13 cellular contexts compared by ENCODE assay signal in the genomic region with DNA sequence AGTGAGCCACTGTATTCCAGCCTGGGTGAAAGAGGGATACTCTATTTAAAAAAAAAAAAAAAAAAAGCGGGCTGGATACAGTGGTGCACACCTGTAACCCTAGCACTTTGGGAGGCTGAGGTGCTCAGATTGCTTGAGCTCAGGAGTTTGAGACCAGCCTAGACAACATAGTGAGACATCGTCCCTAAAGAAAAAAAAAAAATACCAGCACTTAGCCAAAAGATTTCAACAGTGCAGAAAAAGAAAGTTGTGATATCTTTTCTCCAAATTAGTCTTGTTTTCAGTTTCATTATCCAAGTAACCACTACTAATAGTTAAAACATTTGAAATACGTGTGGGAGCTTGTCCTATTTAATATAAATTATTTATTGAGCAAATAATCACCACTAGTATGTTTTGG. TPM values are rescaled to one million over a fixed set of nuclear protein-coding genes. Genes with fewer than 3 reads are reported as not detected.
DNase-seq lines count a peak whose midpoint lies in the region; ATAC-seq, FAIRE-seq and TF ChIP-seq lines count a peak whose summit lies in the region.
"Had no signal": no experiment of that assay in that cellular context is flagged by ENCODE, and none has a peak within 500 bp of the region (broad histone marks: within the 10 kb centered on the region; RNA-seq: fewer than 3 reads in every experiment).

No MANE protein-coding gene starts in this region.

- no peaks in the 10 kb centered on the region for H3K9me1 ChIP-seq in endothelial cell of umbilical vein (replicated peaks; ENCODE audit: control insufficient read depth, extremely low read depth, insufficient read depth, low read length)

- H3K4me3 Mint-ChIP-seq in osteocyte (ENCODE audit: unreplicated experiment) = no peak overlapping the region
- H3K4me3 Mint-ChIP-seq: CD4-positive, alpha-beta T cell had no signal

- H3K9me3 Mint-ChIP-seq in osteocyte (ENCODE audit: unreplicated experiment) = no peaks in the 10 kb centered on the region
- H3K9me3 Mint-ChIP-seq: CD4-positive, alpha-beta T cell had no signal

- DNase-seq in endothelial cell of umbilical vein (ENCODE audit: low read depth, low spot score) (no peak), osteocyte (ENCODE audit: extremely low spot score, unreplicated experiment) (no peak), NCI-H1092 (lab: John Stamatoyannopoulos, UW) (no peak), nucleus accumbens (lab: John Stamatoyannopoulos, UW) (no peak), NCI-H2196 treated with DMSO at 0.1 percent for 48 hours (lab: John Stamatoyannopoulos, UW; ENCODE audit: unreplicated experiment) (no peak)
- DNase-seq: CD4-positive, alpha-beta T cell; effector CD4-positive, alpha-beta T cell; H7; NCI-H2029 treated with DMSO at 0.1 percent for 48 hours; stimulated activated CD4-positive, alpha-beta T cell treated with anti-CD3 and anti-CD28 coated beads, Interleukin-4, amount 100 ng/mL, for 1 hour had no signal

- no peaks in the 10 kb centered on the region for H3K27me3 Mint-ChIP-seq in osteocyte (ENCODE audit: unreplicated experiment)
- H3K27me3 Mint-ChIP-seq: CD4-positive, alpha-beta T cell had no signal

- H3K4me2 ChIP-seq in BLaER1 = peak overlapping the region; percentile 26; the same call in 1 of the 2 replicates
- peak overlapping the region; percentile 88 for H3K4me2 ChIP-seq in endothelial cell of umbilical vein (ENCODE audit: insufficient read depth, low read length)

- dilution Hi-C loops in endothelial cell of umbilical vein (cut with MboI; ENCODE audit: extremely low pct_ligation_motif_present, low sequenced_read_pairs) = no loop called here

- no peak overlapping the region for H3K9ac ChIP-seq in BLaER1
- no peak overlapping the region for H3K9ac ChIP-seq in endothelial cell of umbilical vein (replicated peaks; ENCODE audit: extremely low read depth, insufficient read depth, low read length)

- H3K4me3 ChIP-seq in BLaER1 = no peak overlapping the region
- H3K4me3 ChIP-seq in endothelial cell of umbilical vein (replicated peaks in 1 of 3; ENCODE audit: insufficient read depth in 1 of 3, low read depth in 1 of 3, low read length in 3 of 3) = no peak overlapping the region

- peak; percentile 47 for ATAC-seq in HG02938 (IDR thresholded peaks at IDR 0.05; ENCODE audit: unreplicated experiment)
- no peak for ATAC-seq in GM18873 (IDR thresholded peaks at IDR 0.05; ENCODE audit: low FRiP score, unreplicated experiment)

- peaks cover 51% of the 10 kb centered on the region for H3K4me1 ChIP-seq in BLaER1
- peaks cover 21% of the 10 kb centered on the region for H3K4me1 ChIP-seq in endothelial cell of umbilical vein (ENCODE audit: control insufficient read depth, extremely low read depth, insufficient read depth, low read length)

- no peak for TF ChIP-seq CTCF in endothelial cell of umbilical vein (IDR thresholded peaks at IDR 0.05; ENCODE audit: extremely low read depth in 1 of 2, insufficient read depth in 1 of 2, low read depth in 1 of 2, low read length in 2 of 2)
- no peak for TF ChIP-seq CTCF in osteocyte (IDR thresholded peaks at IDR 0.05)

- H3K36me3 ChIP-seq in BLaER1 (no peaks in the 10 kb centered on the region), endothelial cell of umbilical vein (ENCODE audit: control insufficient read depth in 2 of 2, extremely low read depth in 1 of 2, insufficient read depth in 2 of 2, low read length in 2 of 2) (no peaks in the 10 kb centered on the region)

- FAIRE-seq in endothelial cell of umbilical vein (lab: Jason Lieb, UNC) = no peak

- intact Hi-C loops in endothelial cell of umbilical vein (cut with micrococcal nuclease) = loop anchor here (2.0 kb wide), 3 partner anchors 19 to 135 kb away; partner anchors contain the start of gene TENT4B

- no TSS peak for BruUV-seq in endothelial cell of umbilical vein (replicated peaks; lab: Mats Ljungman, UMichigan)

- H2AFZ ChIP-seq in endothelial cell of umbilical vein (ENCODE audit: low read depth, low read length) = no peak overlapping the region

- no peak overlapping the region for H3K27ac ChIP-seq in BLaER1
- peak overlapping the region; percentile 93 for H3K27ac ChIP-seq in endothelial cell of umbilical vein (ENCODE audit: insufficient read depth, low read depth, low read length)

- H4K20me1 ChIP-seq in BLaER1 (peaks cover 61% of the 10 kb centered on the region), endothelial cell of umbilical vein (replicated peaks; ENCODE audit: control insufficient read depth, extremely low read depth, insufficient read depth, low read length) (no peaks in the 10 kb centered on the region)

- CTCF ChIA-PET in endothelial cell of umbilical vein (lab: Charles Lee) = interaction anchor here (1.0 to 2.5 kb wide), 4 partner anchors 9 to 177 kb away, joined by 4 to 21 read pairs (median 6); partner anchors contain the start of gene CNEP1R1

- H3K9me3 ChIP-seq in BLaER1 (peaks cover 10% of the 10 kb centered on the region; the same call in 1 of the 2 replicates), endothelial cell of umbilical vein (replicated peaks; ENCODE audit: control insufficient read depth, insufficient read depth, low read length) (no peaks in the 10 kb centered on the region)

- peaks cover 55% of the 10 kb centered on the region for H3K79me2 ChIP-seq in endothelial cell of umbilical vein (ENCODE audit: control insufficient read depth, insufficient read depth, low read length)

- POLR2A ChIA-PET in endothelial cell of umbilical vein (lab: Charles Lee) = no interaction called here

- H3K27ac Mint-ChIP-seq in osteocyte (ENCODE audit: unreplicated experiment) = peak overlapping the region; percentile 97

- TF ChIP-seq POLR2A in endothelial cell of umbilical vein (IDR thresholded peaks at IDR 0.05; ENCODE audit: low read depth, low read length) = no peak

- H3K36me3 Mint-ChIP-seq in osteocyte (ENCODE audit: unreplicated experiment) = no peaks in the 10 kb centered on the region

- H3K27me3 ChIP-seq in BLaER1 = no peaks in the 10 kb centered on the region
- no peaks in the 10 kb centered on the region for H3K27me3 ChIP-seq in endothelial cell of umbilical vein (ENCODE audit: control insufficient read depth in 2 of 2, insufficient read depth in 2 of 2, low read length in 2 of 2)

- H3K4me1 Mint-ChIP-seq in osteocyte (ENCODE audit: unreplicated experiment) = peaks cover 53% of the 10 kb centered on the region

TF ChIP-seq in endothelial cell of umbilical vein, 7 proteins besides CTCF, POLR2A, EP300 and RAD21:
- no peak for TF ChIP-seq GATA2 (IDR thresholded peaks at IDR 0.05; ENCODE audit: insufficient read depth, insufficient read length, low read depth, low read length)

RNA-seq across cellular contexts. Expression of gene TENT4B, which starts 48.7 kb away (rescaled TPM):
- total RNA-seq in endothelial cell of umbilical vein (13.1 TPM in 2 replicates), osteocyte (9.6 and 11.1 TPM in 2 replicates)
- polyA plus RNA-seq in endothelial cell of umbilical vein = 3.5 and 4.2 TPM in 2 replicates
- 4.8 and 5.4 TPM in 2 replicates for polyA plus RNA-seq in endothelial cell of umbilical vein (2011; cell fraction: cytosol; rRNA removed)
- polyA plus RNA-seq in endothelial cell of umbilical vein (2011; cell fraction: nucleus; rRNA removed) = 8.8 and 12.1 TPM in 2 replicates
- polyA plus RNA-seq in endothelial cell of umbilical vein (2012) = 7.6 and 7.7 TPM in 2 replicates
- polyA minus RNA-seq in endothelial cell of umbilical vein = 7.2 and 8.6 TPM in 2 replicates
- polyA minus RNA-seq in endothelial cell of umbilical vein (2011; cell fraction: cytosol; rRNA and poly(A)+ RNA removed) = 10.3 TPM
- 8.8 and 9.2 TPM in 2 replicates for polyA minus RNA-seq in endothelial cell of umbilical vein (2011; cell fraction: nucleus; rRNA and poly(A)+ RNA removed)
